Comparison of ENCODE assay signal across 8 cellular contexts in the genomic region with DNA sequence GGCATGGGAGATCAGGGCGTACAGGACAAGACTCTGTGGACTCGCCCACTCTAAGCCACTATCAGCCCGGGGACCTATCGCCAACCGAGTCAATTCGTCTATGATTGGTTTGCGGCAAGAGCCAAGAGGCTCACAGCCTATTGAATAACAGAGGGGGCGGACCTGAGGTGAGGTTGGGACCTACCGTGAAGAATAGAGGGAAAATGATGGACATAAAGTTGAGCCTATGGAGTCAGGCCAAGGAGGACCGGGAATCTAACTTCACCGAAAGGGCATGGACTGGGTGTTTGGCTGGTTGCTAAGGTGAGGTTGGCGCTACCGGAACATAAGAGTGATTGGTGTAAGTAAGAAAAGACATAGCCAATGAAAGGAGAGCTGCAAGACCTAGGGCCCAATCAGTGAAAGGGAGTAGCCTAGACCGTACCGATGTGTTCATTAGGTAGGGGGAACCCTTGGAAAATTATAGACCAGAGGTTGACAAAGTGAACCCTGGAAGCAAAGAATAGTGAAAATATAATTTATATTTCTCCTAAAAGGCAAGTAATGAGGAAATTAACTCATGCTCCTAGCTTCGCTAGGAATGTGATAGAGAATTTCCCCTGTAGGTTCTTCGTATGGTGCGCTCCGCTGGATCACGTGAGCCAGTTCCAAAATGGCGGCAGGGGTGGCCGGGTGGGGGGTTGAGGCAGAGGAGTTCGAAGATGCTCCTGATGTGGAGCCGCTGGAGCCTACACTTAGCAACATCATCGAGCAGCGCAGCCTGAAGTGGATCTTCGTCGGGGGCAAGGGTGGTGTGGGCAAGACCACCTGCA. TPM values are rescaled to one million over a fixed set of nuclear protein-coding genes. Genes with fewer than 3 reads are reported as not detected.
DNase-seq lines count a peak whose midpoint lies in the region; FAIRE-seq and TF ChIP-seq lines count a peak whose summit lies in the region.

TSS of gene GET3 (plus strand) at position 644 of the 812 bp plus-strand sequence. CDS start at position 653, 9 bp downstream.

- H3K9ac ChIP-seq in Loucy (ENCODE audit: low read depth, low read length, poor library complexity, severe bottlenecking) (peak within 1 kb of the TSS; percentile 84), neural cell (ENCODE audit: low read length) (peak within 1 kb of the TSS; percentile 70)

- 0 to 1% (median 1%) methylated on average over 28 of the region's 28 CpGs for WGBS in stomach, 5 donors

- peak; percentile 94 for FAIRE-seq in H54 (lab: Jason Lieb, UNC)

- TF ChIP-seq RAD21 in neural cell (conservative IDR thresholded peaks at IDR 0.05): peak; percentile 12

- no peaks in the 10 kb centered on the region for H3K9me3 ChIP-seq in Loucy (ENCODE audit: insufficient read depth, low read depth, low read length)
- no peaks in the 10 kb centered on the region for H3K9me3 ChIP-seq in neural cell (ENCODE audit: low read length)
- no peaks in the 10 kb centered on the region for H3K9me3 ChIP-seq in stomach

- peak; percentile 66 for TF ChIP-seq POLR2A in H54 (IDR thresholded peaks at IDR 0.05; ENCODE audit: low read depth, low read length)
- TF ChIP-seq POLR2A in stomach (IDR thresholded peaks at IDR 0.05): no peak

- DNase-seq in ELF-1 (ENCODE audit: low read depth, low spot score) (peak; percentile 100), H54 (ENCODE audit: insufficient read length, low spot score) (peak; percentile 95), SHP77 treated with DMSO at 0.1 percent for 48 hours (lab: John Stamatoyannopoulos, UW) (peak; percentile 100), activated gamma-delta T cell treated with Interleukin-2 at 50 U/mL for 16 hours (peak; percentile 78), fibroblast of villous mesenchyme (ENCODE audit: low read depth) (peak; percentile 100), stomach (peak; percentile 91)

- H3K4me3 ChIP-seq in Loucy (ENCODE audit: low read length, poor library complexity, severe bottlenecking) (peak within 1 kb of the TSS; percentile 89), fibroblast of villous mesenchyme (ENCODE audit: low read depth, low read length) (peak within 1 kb of the TSS; percentile 99), neural cell (ENCODE audit: low read length) (peak within 1 kb of the TSS; percentile 78), stomach (peak within 1 kb of the TSS; percentile 85 to 99 (median 92))

- peaks cover 47% of the 10 kb centered on the region for H3K79me2 ChIP-seq in Loucy (ENCODE audit: insufficient read depth, low read length)
- H3K79me2 ChIP-seq in neural cell (replicated peaks; ENCODE audit: insufficient read depth, low read length): peaks cover 38% of the 10 kb centered on the region

- intact Hi-C loops in stomach (cut with DNase I; ENCODE audit: low total_unique reads): no loop called here

- H3K4me2 ChIP-seq in Loucy (ENCODE audit: low read depth, low read length, poor library complexity, severe bottlenecking) (peak within 1 kb of the TSS; percentile 100), neural cell (ENCODE audit: low read length) (peak within 1 kb of the TSS; percentile 70)

- no peaks in the 10 kb centered on the region for H3K9me2 ChIP-seq in Loucy (replicated peaks; ENCODE audit: low read depth, low read length)
- H3K9me2 ChIP-seq in neural cell (ENCODE audit: insufficient read depth, low read length): no peaks in the 10 kb centered on the region

- TF ChIP-seq EP300 in neural cell (conservative IDR thresholded peaks at IDR 0.05; ENCODE audit: poor library complexity, severe bottlenecking) (peak; percentile 68), stomach (IDR thresholded peaks at IDR 0.05) (no peak)

- TF ChIP-seq CTCF in Loucy (conservative IDR thresholded peaks at IDR 0.05; ENCODE audit: low read length) (no peak), fibroblast of villous mesenchyme (IDR thresholded peaks at IDR 0.05; ENCODE audit: insufficient read depth, low read depth, low read length) (no peak), neural cell (IDR thresholded peaks at IDR 0.05; ENCODE audit: poor library complexity, severe bottlenecking) (peak; percentile 5), stomach (IDR thresholded peaks at IDR 0.05) (peak in 1 of 7 experiments; percentile 31)

- H4K20me1 ChIP-seq in Loucy (ENCODE audit: insufficient read depth, low read length, poor library complexity, severe bottlenecking) (peaks cover 23% of the 10 kb centered on the region), neural cell (ENCODE audit: insufficient read depth) (no peaks in the 10 kb centered on the region)

- H3K4me1 ChIP-seq in Loucy (ENCODE audit: insufficient read depth, low read length, poor library complexity, severe bottlenecking): peaks cover 27% of the 10 kb centered on the region
- H3K4me1 ChIP-seq in stomach: peaks cover 37 to 56% (median 52%) of the 10 kb centered on the region in 4 donors

- H3K36me3 ChIP-seq in Loucy (ENCODE audit: insufficient read depth, low read length) (no peaks in the 10 kb centered on the region), neural cell (ENCODE audit: insufficient read depth, low read length) (no peaks in the 10 kb centered on the region), stomach (peaks cover 17 to 38% (median 36%) of the 10 kb centered on the region in 4 donors)

- peak within 1 kb of the TSS; percentile 89 for H3K27ac ChIP-seq in neural cell (ENCODE audit: low read length)
- peak within 1 kb of the TSS; percentile 70 to 90 (median 83) for H3K27ac ChIP-seq in stomach

- H3F3A ChIP-seq in Loucy (ENCODE audit: low read depth) (no peaks in the 10 kb centered on the region), neural cell (ENCODE audit: insufficient read depth, low read length, poor library complexity, severe bottlenecking) (no peaks in the 10 kb centered on the region)

- H2AFZ ChIP-seq in Loucy (ENCODE audit: low read length) (peak within 1 kb of the TSS; percentile 96), neural cell (ENCODE audit: low read depth, low read length) (peak within 1 kb of the TSS; percentile 58)

- H3K27me3 ChIP-seq in Loucy (ENCODE audit: insufficient read depth, low read length, poor library complexity, severe bottlenecking) (peaks cover 6% of the 10 kb centered on the region), neural cell (ENCODE audit: insufficient read depth, low read depth, low read length) (no peaks in the 10 kb centered on the region), stomach (no peaks in the 10 kb centered on the region)

TF ChIP-seq in neural cell, 6 proteins besides CTCF, POLR2A, EP300 and RAD21:
- TF ChIP-seq POLR2AphosphoS5 (IDR thresholded peaks at IDR 0.05) (peak; percentile 95), EZH2 (IDR thresholded peaks at IDR 0.05; ENCODE audit: borderline replicate concordance, insufficient read depth, low read length, poor library complexity, severe bottlenecking) (no peak), SMC3 (conservative IDR thresholded peaks at IDR 0.05; ENCODE audit: poor library complexity) (peak; percentile 31), TAF1 (IDR thresholded peaks at IDR 0.05; ENCODE audit: low read depth) (peak; percentile 76), MXI1 (conservative IDR thresholded peaks at IDR 0.05; ENCODE audit: poor library complexity, severe bottlenecking) (peak; percentile 85)
- TF ChIP-seq, protein P1, sequence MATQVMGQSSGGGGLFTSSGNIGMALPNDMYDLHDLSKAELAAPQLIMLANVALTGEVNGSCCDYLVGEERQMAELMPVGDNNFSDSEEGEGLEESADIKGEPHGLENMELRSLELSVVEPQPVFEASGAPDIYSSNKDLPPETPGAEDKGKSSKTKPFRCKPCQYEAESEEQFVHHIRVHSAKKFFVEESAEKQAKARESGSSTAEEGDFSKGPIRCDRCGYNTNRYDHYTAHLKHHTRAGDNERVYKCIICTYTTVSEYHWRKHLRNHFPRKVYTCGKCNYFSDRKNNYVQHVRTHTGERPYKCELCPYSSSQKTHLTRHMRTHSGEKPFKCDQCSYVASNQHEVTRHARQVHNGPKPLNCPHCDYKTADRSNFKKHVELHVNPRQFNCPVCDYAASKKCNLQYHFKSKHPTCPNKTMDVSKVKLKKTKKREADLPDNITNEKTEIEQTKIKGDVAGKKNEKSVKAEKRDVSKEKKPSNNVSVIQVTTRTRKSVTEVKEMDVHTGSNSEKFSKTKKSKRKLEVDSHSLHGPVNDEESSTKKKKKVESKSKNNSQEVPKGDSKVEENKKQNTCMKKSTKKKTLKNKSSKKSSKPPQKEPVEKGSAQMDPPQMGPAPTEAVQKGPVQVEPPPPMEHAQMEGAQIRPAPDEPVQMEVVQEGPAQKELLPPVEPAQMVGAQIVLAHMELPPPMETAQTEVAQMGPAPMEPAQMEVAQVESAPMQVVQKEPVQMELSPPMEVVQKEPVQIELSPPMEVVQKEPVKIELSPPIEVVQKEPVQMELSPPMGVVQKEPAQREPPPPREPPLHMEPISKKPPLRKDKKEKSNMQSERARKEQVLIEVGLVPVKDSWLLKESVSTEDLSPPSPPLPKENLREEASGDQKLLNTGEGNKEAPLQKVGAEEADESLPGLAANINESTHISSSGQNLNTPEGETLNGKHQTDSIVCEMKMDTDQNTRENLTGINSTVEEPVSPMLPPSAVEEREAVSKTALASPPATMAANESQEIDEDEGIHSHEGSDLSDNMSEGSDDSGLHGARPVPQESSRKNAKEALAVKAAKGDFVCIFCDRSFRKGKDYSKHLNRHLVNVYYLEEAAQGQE (IDR thresholded peaks at IDR 0.05; ENCODE audit: borderline replicate concordance): peak; percentile 91

RNA-seq across cellular contexts. Expression of gene GET3, which starts in this region (rescaled TPM):
- total RNA-seq in fibroblast of villous mesenchyme (79.2 and 82.5 TPM in 2 replicates), stomach (10 to 100 TPM in 3 of 5 donors, 1 to 10 TPM in 1, under 1 TPM in 1; 0.89 to 27.2 (median 15.5) TPM)
- polyA plus RNA-seq in neural cell (89.6 and 112 TPM in 2 replicates), stomach (10 to 100 TPM; 55.1 to 90.4 (median 75.5) TPM)
- 44.6 and 53.8 TPM in 2 replicates for polyA minus RNA-seq in neural cell

Comparison
In these comparisons a context has a peak if more than half of its experiments do, and no peak if none do; other contexts are left out.
1. Peak in every context shown above with its lines: DNase-seq, H3K4me3 ChIP-seq and H3K27ac ChIP-seq.